In genomic region chr3:196217307-196218154, GRCh38 we compare ENCODE assay signal across 24 cellular contexts. TPM values are rescaled to one million over a fixed set of nuclear protein-coding genes. Genes with fewer than 3 reads are reported as not detected.
A peak's percentile ranks its signal among the peaks of the same experiment; 100 is the strongest.
DNase-seq lines count a peak whose midpoint lies in the region; ATAC-seq and TF ChIP-seq lines count a peak whose summit lies in the region.
"Had no signal": no experiment of that assay in that cellular context is flagged by ENCODE, and none has a peak within 500 bp of the region (broad histone marks: within the 10 kb centered on the region; RNA-seq: fewer than 3 reads in every experiment).

No MANE protein-coding gene starts in this region.

- H3K27me3 Mint-ChIP-seq in stimulated activated naive CD8-positive, alpha-beta T cell treated with anti-CD3 and anti-CD28 coated beads, Interleukin-15, amount 100 ng/mL, for 72 hours, result no peaks in the 10 kb centered on the region
- peaks cover 3% of the 10 kb centered on the region for H3K27me3 Mint-ChIP-seq in activated T-helper 1 cell treated with anti-CD3 and anti-CD28 coated beads, Interleukin-12 subunit alpha, Interleukin-12 subunit beta, Interleukin-2, Interleukin-4 antibody, amounts not matched to agents 30 ng/mL and 10 ng/mL and 1 ng/mL, durations not matched to agents 14 hours and 24 hours and 36 hours (ENCODE audit: insufficient read depth)

- no peaks in the 10 kb centered on the region for H3K36me3 Mint-ChIP-seq in activated T-helper 1 cell treated with anti-CD3 and anti-CD28 coated beads, Interleukin-12 subunit alpha, Interleukin-12 subunit beta, Interleukin-2, Interleukin-4 antibody, amounts not matched to agents 30 ng/mL and 10 ng/mL and 1 ng/mL, durations not matched to agents 14 hours and 24 hours and 36 hours (ENCODE audit: low read depth)

- H3K9me3 ChIP-seq in right lobe of liver, result no peaks in the 10 kb centered on the region
- H3K9me3 ChIP-seq in gastroesophageal sphincter, result no peaks in the 10 kb centered on the region
- H3K9me3 ChIP-seq: colonic mucosa, SK-N-SH had no signal

- TF ChIP-seq CTCF in right lobe of liver (IDR thresholded peaks at IDR 0.05) (no peak), gastroesophageal sphincter (IDR thresholded peaks at IDR 0.05) (no peak)

- no peaks in the 10 kb centered on the region for H3K27me3 ChIP-seq in right lobe of liver
- peaks cover 35% of the 10 kb centered on the region for H3K27me3 ChIP-seq in gastroesophageal sphincter
- H3K27me3 ChIP-seq: colonic mucosa had no signal

- no peak for TF ChIP-seq POLR2A in right lobe of liver (IDR thresholded peaks at IDR 0.05)
- no peak for TF ChIP-seq POLR2A in gastroesophageal sphincter (IDR thresholded peaks at IDR 0.05)

- TF ChIP-seq EP300 in gastroesophageal sphincter (IDR thresholded peaks at IDR 0.05), result no peak

- peak overlapping the region; percentile 10 to 36 for H3K4me3 Mint-ChIP-seq in stimulated activated naive CD8-positive, alpha-beta T cell treated with anti-CD3 and anti-CD28 coated beads, Interleukin-15, amount 100 ng/mL, for 72 hours
- peak overlapping the region; percentile 3 for H3K4me3 Mint-ChIP-seq in activated T-helper 1 cell treated with anti-CD3 and anti-CD28 coated beads, Interleukin-12 subunit alpha, Interleukin-12 subunit beta, Interleukin-2, Interleukin-4 antibody, amounts not matched to agents 30 ng/mL and 10 ng/mL and 1 ng/mL, durations not matched to agents 14 hours and 24 hours and 36 hours

- 45% methylated on average over 9 of the region's 12 CpGs for WGBS in right lobe of liver (ENCODE audit: insufficient coverage, low coverage, low lambda C conversion rate, missing lambda C conversion rate)
- WGBS in gastroesophageal sphincter (ENCODE audit: low coverage in 1 of 2), 2 donors, result 72 to 94% methylated on average over 3 of the region's 12 CpGs

- no peaks in the 10 kb centered on the region for H3K36me3 ChIP-seq in right lobe of liver
- no peaks in the 10 kb centered on the region for H3K36me3 ChIP-seq in gastroesophageal sphincter
- H3K36me3 ChIP-seq: colonic mucosa had no signal

- no peak for ATAC-seq in stimulated activated naive CD8-positive, alpha-beta T cell treated with anti-CD3 and anti-CD28 coated beads, Interleukin-15, amount 100 ng/mL, for 72 hours
- ATAC-seq in stimulated activated naive CD8-positive, alpha-beta T cell treated with anti-CD3 and anti-CD28 coated beads, Interleukin-15, Interleukin-2, amounts not matched to agents 100 U/mL and 50 U/mL, for 24 hours, result no peak
- ATAC-seq in right lobe of liver (no peak), left cardiac atrium (no peak), gastroesophageal sphincter (no peak)
- ATAC-seq: HCT116, Panc1 had no signal

- H3K27ac Mint-ChIP-seq in stimulated activated naive CD8-positive, alpha-beta T cell treated with anti-CD3 and anti-CD28 coated beads, Interleukin-15, amount 100 ng/mL, for 72 hours, result peak overlapping the region in 1 of 2 donors; percentile 90
- peak overlapping the region; percentile 79 for H3K27ac Mint-ChIP-seq in activated T-helper 1 cell treated with anti-CD3 and anti-CD28 coated beads, Interleukin-12 subunit alpha, Interleukin-12 subunit beta, Interleukin-2, Interleukin-4 antibody, amounts not matched to agents 30 ng/mL and 10 ng/mL and 1 ng/mL, durations not matched to agents 14 hours and 24 hours and 36 hours

- H3K27ac ChIP-seq in right lobe of liver (peak overlapping the region in 1 of 3 donors; percentile 79), gastroesophageal sphincter (no peak overlapping the region)
- H3K27ac ChIP-seq: colonic mucosa had no signal

- H3K4me1 Mint-ChIP-seq in stimulated activated naive CD8-positive, alpha-beta T cell treated with anti-CD3 and anti-CD28 coated beads, Interleukin-15, amount 100 ng/mL, for 72 hours, result peaks cover 32% of the 10 kb centered on the region
- H3K4me1 Mint-ChIP-seq in activated T-helper 1 cell treated with anti-CD3 and anti-CD28 coated beads, Interleukin-12 subunit alpha, Interleukin-12 subunit beta, Interleukin-2, Interleukin-4 antibody, amounts not matched to agents 30 ng/mL and 10 ng/mL and 1 ng/mL, durations not matched to agents 14 hours and 24 hours and 36 hours (ENCODE audit: low read depth), result peaks cover 22% of the 10 kb centered on the region

- intact Hi-C loops in activated T-helper 1 cell treated with anti-CD3 and anti-CD28 coated beads, Interleukin-12 subunit alpha, Interleukin-12 subunit beta, Interleukin-2, Interleukin-4 antibody, amounts not matched to agents 30 ng/mL and 10 ng/mL and 1 ng/mL, durations not matched to agents 14 hours and 24 hours and 36 hours (cut with micrococcal nuclease), result no loop called here
- intact Hi-C loops in right lobe of liver (cut with DNase I), result no loop called here
- intact Hi-C loops in left cardiac atrium (cut with DNase I), result no loop called here

- H3K4me1 ChIP-seq in right lobe of liver (peaks cover 0 to 50% (median 19%) of the 10 kb centered on the region in 4 donors), gastroesophageal sphincter (peaks cover 0 to 12% (median 0%) of the 10 kb centered on the region in 3 donors)

- H3K4me3 ChIP-seq in right lobe of liver, result peak overlapping the region; percentile 55 to 69 (median 66)
- no peak overlapping the region for H3K4me3 ChIP-seq in gastroesophageal sphincter

- DNase-seq in stimulated activated naive CD8-positive, alpha-beta T cell treated with anti-CD3 and anti-CD28 coated beads, Interleukin-15, amount 100 ng/mL, for 72 hours, result no peak
- DNase-seq in stimulated activated naive CD8-positive, alpha-beta T cell treated with anti-CD3 and anti-CD28 coated beads, Interleukin-15, Interleukin-2, amounts not matched to agents 100 U/mL and 50 U/mL, for 24 hours, result no peak
- DNase-seq in activated T-helper 1 cell treated with anti-CD3 and anti-CD28 coated beads, Interleukin-12 subunit alpha, Interleukin-12 subunit beta, Interleukin-2, Interleukin-4 antibody, amounts not matched to agents 30 ng/mL and 10 ng/mL and 1 ng/mL, durations not matched to agents 14 hours and 24 hours and 36 hours (ENCODE audit: low spot score), result no peak
- DNase-seq in right lobe of liver (no peak), left cardiac atrium (no peak), NCI-H1417 (lab: John Stamatoyannopoulos, UW) (no peak)
- no peak for DNase-seq in stimulated activated CD4-positive, alpha-beta T cell treated with anti-CD3 and anti-CD28 coated beads, Interleukin-1b, Interleukin-23, amount 100 ng/mL, for 48 hours
- DNase-seq: activated CD4-positive, alpha-beta T cell treated with anti-CD3 and anti-CD28 coated beads, Interleukin-2, amount 50 U/mL, for 48 hours; activated effector memory CD4-positive, alpha-beta T cell treated with Interleukin-2 at 50 U/mL for 16 hours; colonic mucosa; foreskin fibroblast; hypothalamus; NCI-H1105 treated with DMSO at 0.1 percent for 48 hours; SK-N-SH; stimulated activated CD4-positive, alpha-beta T cell treated with anti-CD3 and anti-CD28 coated beads, Interleukin-2, amount 100 ng/mL, for 48 hours had no signal

- H3K9me3 Mint-ChIP-seq in stimulated activated naive CD8-positive, alpha-beta T cell treated with anti-CD3 and anti-CD28 coated beads, Interleukin-15, amount 100 ng/mL, for 72 hours, result no peaks in the 10 kb centered on the region
- H3K9me3 Mint-ChIP-seq in activated T-helper 1 cell treated with anti-CD3 and anti-CD28 coated beads, Interleukin-12 subunit alpha, Interleukin-12 subunit beta, Interleukin-2, Interleukin-4 antibody, amounts not matched to agents 30 ng/mL and 10 ng/mL and 1 ng/mL, durations not matched to agents 14 hours and 24 hours and 36 hours, result no peaks in the 10 kb centered on the region

RNA-seq across cellular contexts. Expression of gene SLC51A, which starts 1.2 kb away (rescaled TPM):
- not detected in 2 replicates for total RNA-seq in activated T-helper 1 cell treated with anti-CD3 and anti-CD28 coated beads, Interleukin-12 subunit alpha, Interleukin-12 subunit beta, Interleukin-2, Interleukin-4 antibody, amounts not matched to agents 30 ng/mL and 10 ng/mL and 1 ng/mL, durations not matched to agents 14 hours and 24 hours and 36 hours
- total RNA-seq in right lobe of liver (100 to 1,000 TPM in 2 of 6 experiments, 10 to 100 TPM in 4; 23.1 to 129 (median 64.0) TPM), left cardiac atrium (under 1 TPM; 0.32 to 0.50 TPM), gastroesophageal sphincter (not detected)
- total RNA-seq: endothelial cell of umbilical vein, HT1080, LHCN-M2 had no signal

RNA-seq across cellular contexts. Expression of gene ZDHHC19, which starts 6.3 kb away (rescaled TPM):
- 0.36 TPM in 1 of 2 replicates, not detected in the other for total RNA-seq in activated T-helper 1 cell treated with anti-CD3 and anti-CD28 coated beads, Interleukin-12 subunit alpha, Interleukin-12 subunit beta, Interleukin-2, Interleukin-4 antibody, amounts not matched to agents 30 ng/mL and 10 ng/mL and 1 ng/mL, durations not matched to agents 14 hours and 24 hours and 36 hours
- total RNA-seq in right lobe of liver, result 1 to 10 TPM in 3 of 6 experiments, under 1 TPM in 3; 0.18 to 5.8 (median 0.80) TPM
- not detected for total RNA-seq in left cardiac atrium
- total RNA-seq in gastroesophageal sphincter, result not detected
- total RNA-seq: colonic mucosa, endothelial cell of umbilical vein, HT1080, LHCN-M2, mononuclear cell, omental fat pad, temporal lobe had no signal

Comparison
In these comparisons a context has a peak if more than half of its experiments do, and no peak if none do; other contexts are left out.
1. H3K4me3 ChIP-seq: peak in right lobe of liver (3 of 3); none in gastroesophageal sphincter (0 of 2).
2. RNA of gene SLC51A, which starts 1.2 kb away (total RNA-seq): 23.1 to 129 TPM in right lobe of liver; 0.32 to 0.50 TPM in left cardiac atrium, not detected in activated T-helper 1 cell treated with anti-CD3 and anti-CD28 coated beads, Interleukin-12 subunit alpha, Interleukin-12 subunit beta, Interleukin-2, Interleukin-4 antibody, amounts not matched to agents 30 ng/mL and 10 ng/mL and 1 ng/mL, durations not matched to agents 14 hours and 24 hours and 36 hours and not detected in gastroesophageal sphincter; every median in the first group is over 10 times any median in the second.